27 cellular contexts compared by ENCODE assay signal in the genomic region with DNA sequence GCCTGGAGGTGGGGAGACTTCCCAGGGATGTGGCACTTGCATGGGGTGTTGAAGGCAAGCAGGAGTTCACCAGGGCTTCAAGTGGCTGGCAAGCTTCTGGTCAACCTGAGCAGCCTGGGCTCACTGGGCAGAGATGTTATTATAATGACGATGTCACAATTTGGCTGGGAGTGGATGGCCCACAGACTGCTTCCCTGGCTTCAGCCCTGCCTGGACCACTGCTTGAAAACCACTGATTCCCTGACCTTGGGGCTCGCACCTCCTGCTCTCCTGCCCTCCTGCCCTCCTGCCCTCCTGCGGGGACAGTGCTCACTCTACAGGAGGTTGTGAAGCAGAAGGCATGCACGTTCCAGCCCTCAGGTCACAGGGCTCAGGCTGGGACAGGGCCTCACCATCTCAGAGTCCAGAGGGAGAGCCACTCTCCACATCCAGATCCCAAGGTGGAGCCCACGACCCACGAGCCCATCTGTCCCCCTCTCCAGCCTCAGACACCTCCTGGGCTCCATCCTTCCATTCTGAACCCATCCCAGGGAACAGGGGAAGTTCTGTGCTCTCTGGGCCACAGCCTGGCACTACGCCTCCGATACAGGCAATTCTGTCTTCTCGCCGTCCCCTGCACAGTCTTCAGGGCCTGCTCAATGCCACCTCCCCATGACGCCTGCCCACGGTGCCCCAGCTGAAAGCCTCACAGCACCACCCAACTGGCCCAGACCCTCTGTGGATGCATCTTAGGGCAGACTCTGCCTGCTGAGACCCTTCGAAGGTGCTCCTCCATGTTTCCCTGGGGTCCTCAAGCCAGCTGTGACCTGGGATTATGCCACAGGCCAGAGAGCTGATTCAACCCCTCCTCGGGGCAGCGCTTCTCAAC.
"Had no signal": no experiment of that assay in that cellular context is flagged by ENCODE, and none has a peak within 500 bp of the region (broad histone marks: within the 10 kb centered on the region; RNA-seq: fewer than 3 reads in every experiment).

No MANE protein-coding gene starts in this region.

- ATAC-seq: heart right ventricle; left colon; left lung; lower lobe of right lung; naive thymus-derived CD8-positive, alpha-beta T cell; right lobe of liver; stimulated activated memory B cell treated with anti-CD40 and anti-IgM and Interleukin-4, amounts not matched to agents 10 μg/mL and 1 μg/mL and 100 μg/mL, for 72 hours; stimulated activated naive CD8-positive, alpha-beta T cell treated with anti-CD3 and anti-CD28 coated beads, Interleukin-15, amount 100 ng/mL, for 72 hours had no signal

- H3K27ac ChIP-seq: heart right ventricle, hepatocyte, left lung, lower lobe of right lung, neutrophil, ovary, right atrium auricular region, right lobe of liver, tibial nerve, upper lobe of left lung had no signal

- H3K36me3 ChIP-seq: heart right ventricle, left lung, lower lobe of right lung, neutrophil, ovary, right atrium auricular region, right lobe of liver, tibial nerve, upper lobe of left lung had no signal

- H3K9me3 Mint-ChIP-seq: naive thymus-derived CD8-positive, alpha-beta T cell; nephron; neural crest cell; stimulated activated memory B cell treated with anti-CD40 and anti-IgM and Interleukin-4, amounts not matched to agents 10 μg/mL and 1 μg/mL and 100 μg/mL, for 72 hours; stimulated activated naive CD8-positive, alpha-beta T cell treated with anti-CD3 and anti-CD28 coated beads, Interleukin-15, amount 100 ng/mL, for 72 hours had no signal

- H3K4me3 Mint-ChIP-seq: naive thymus-derived CD8-positive, alpha-beta T cell; nephron; neural crest cell; stimulated activated memory B cell treated with anti-CD40 and anti-IgM and Interleukin-4, amounts not matched to agents 10 μg/mL and 1 μg/mL and 100 μg/mL, for 72 hours; stimulated activated naive CD8-positive, alpha-beta T cell treated with anti-CD3 and anti-CD28 coated beads, Interleukin-15, amount 100 ng/mL, for 72 hours had no signal

- H3K27me3 ChIP-seq: hepatocyte, left lung, neutrophil, ovary, right atrium auricular region, right lobe of liver, tibial nerve, upper lobe of left lung had no signal

- H3K4me3 ChIP-seq: heart right ventricle, hepatocyte, left lung, lower lobe of right lung, ovary, right atrium auricular region, right lobe of liver, smooth muscle cell, tibial nerve, upper lobe of left lung had no signal

- H3K27me3 Mint-ChIP-seq: stimulated activated naive CD8-positive, alpha-beta T cell treated with anti-CD3 and anti-CD28 coated beads, Interleukin-15, amount 100 ng/mL, for 72 hours had no signal

- H3K9me3 ChIP-seq: heart right ventricle, left lung, lower lobe of right lung, neutrophil, ovary, right atrium auricular region, right lobe of liver, tibial nerve, upper lobe of left lung had no signal

- H3K27ac Mint-ChIP-seq: naive thymus-derived CD8-positive, alpha-beta T cell; nephron; progenitor cell of endocrine pancreas; stimulated activated memory B cell treated with anti-CD40 and anti-IgM and Interleukin-4, amounts not matched to agents 10 μg/mL and 1 μg/mL and 100 μg/mL, for 72 hours; stimulated activated naive CD8-positive, alpha-beta T cell treated with anti-CD3 and anti-CD28 coated beads, Interleukin-15, amount 100 ng/mL, for 72 hours had no signal

- H3K4me1 Mint-ChIP-seq: nephron; neural crest cell; stimulated activated memory B cell treated with anti-CD40 and anti-IgM and Interleukin-4, amounts not matched to agents 10 μg/mL and 1 μg/mL and 100 μg/mL, for 72 hours; stimulated activated naive CD8-positive, alpha-beta T cell treated with anti-CD3 and anti-CD28 coated beads, Interleukin-15, amount 100 ng/mL, for 72 hours had no signal

- H3K36me3 Mint-ChIP-seq: naive thymus-derived CD8-positive, alpha-beta T cell; stimulated activated memory B cell treated with anti-CD40 and anti-IgM and Interleukin-4, amounts not matched to agents 10 μg/mL and 1 μg/mL and 100 μg/mL, for 72 hours had no signal

- H3K4me1 ChIP-seq: heart right ventricle, left lung, lower lobe of right lung, right atrium auricular region, right lobe of liver, tibial nerve, upper lobe of left lung had no signal

- DNase-seq: heart right ventricle; left colon; left lung; lower lobe of right lung; mammary epithelial cell; mesenchymal stem cell; naive thymus-derived CD8-positive, alpha-beta T cell; occipital lobe; ovary; right lobe of liver; stimulated activated CD4-positive, alpha-beta T cell treated with anti-CD3 and anti-CD28 coated beads, Interleukin-1b, Interleukin-23, amount 100 ng/mL, for 48 hours; stimulated activated CD4-positive, alpha-beta T cell treated with anti-CD3 and anti-CD28 coated beads, Interleukin-2, amount 100 ng/mL, for 48 hours; stimulated activated CD4-positive, alpha-beta T cell treated with anti-CD3 and anti-CD28 coated beads, Interleukin-4, amount 100 ng/mL, for 4 hours; stimulated activated CD8-positive, alpha-beta memory T cell treated with anti-CD3 and anti-CD28 coated beads, Interleukin-4, amount 100 ng/mL, for 48 hours; stimulated activated naive CD4-positive, alpha-beta T cell treated with Interleukin-2 at 50 U/mL for 16 hours; stimulated activated naive CD8-positive, alpha-beta T cell treated with anti-CD3 and anti-CD28 coated beads, Interleukin-15, amount 100 ng/mL, for 72 hours; substantia nigra had no signal
